22 cellular contexts compared by ENCODE assay signal in the genomic region with DNA sequence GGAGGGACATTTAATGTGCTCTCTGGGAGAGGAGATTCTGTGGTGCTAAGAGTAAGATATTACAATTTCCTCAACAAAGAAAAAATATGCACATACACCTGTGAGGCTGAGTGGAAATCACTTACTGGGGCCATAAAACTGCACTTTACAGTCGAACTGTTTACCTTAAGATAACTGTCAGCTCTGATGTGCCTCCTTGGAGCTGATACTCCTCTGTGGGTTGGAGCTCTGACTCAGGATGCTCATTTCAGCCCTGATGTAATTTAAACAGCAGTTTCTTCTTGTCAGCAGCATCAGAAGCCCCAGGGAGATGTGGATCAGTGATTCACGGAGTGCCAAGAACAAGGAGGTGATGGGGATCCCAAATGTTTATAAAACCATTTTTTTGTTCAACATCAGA.
DNase-seq lines count a peak whose midpoint lies in the region; ATAC-seq and TF ChIP-seq lines count a peak whose summit lies in the region.
"Had no signal": no experiment of that assay in that cellular context is flagged by ENCODE, and none has a peak within 500 bp of the region (broad histone marks: within the 10 kb centered on the region; RNA-seq: fewer than 3 reads in every experiment).

No MANE protein-coding gene starts in this region.

- POLR2A ChIA-PET in activated CD8-positive, alpha-beta T cell treated with anti-CD3 and anti-CD28 coated beads, Interleukin-2, amount 10 ng/mL, durations not matched to agents 7 days and 5 days (lab: Charles Lee): no interaction called here

- H3K4me1 Mint-ChIP-seq in chondrocyte (ENCODE audit: low read depth): peaks cover 24% of the 10 kb centered on the region
- H3K4me1 Mint-ChIP-seq in activated CD8-positive, alpha-beta T cell treated with anti-CD3 and anti-CD28 coated beads, Interleukin-2, amount 10 ng/mL, durations not matched to agents 7 days and 5 days (ENCODE audit: low read depth): no peaks in the 10 kb centered on the region
- H3K4me1 Mint-ChIP-seq: activated CD4-positive, alpha-beta T cell treated with anti-CD3 and anti-CD28 coated beads for 36 hours; B cell had no signal

- peaks cover 11% of the 10 kb centered on the region for H3K36me3 Mint-ChIP-seq in chondrocyte (ENCODE audit: low read depth)
- no peaks in the 10 kb centered on the region for H3K36me3 Mint-ChIP-seq in activated CD8-positive, alpha-beta T cell treated with anti-CD3 and anti-CD28 coated beads, Interleukin-2, amount 10 ng/mL, durations not matched to agents 7 days and 5 days (ENCODE audit: low read depth)
- H3K36me3 Mint-ChIP-seq: brain had no signal

- TF ChIP-seq CTCF in chondrocyte (IDR thresholded peaks at IDR 0.05): no peak

- no peaks in the 10 kb centered on the region for H3K27me3 Mint-ChIP-seq in chondrocyte (ENCODE audit: low read depth)
- H3K27me3 Mint-ChIP-seq in activated CD8-positive, alpha-beta T cell treated with anti-CD3 and anti-CD28 coated beads, Interleukin-2, amount 10 ng/mL, durations not matched to agents 7 days and 5 days (ENCODE audit: low read depth): peaks cover 12% of the 10 kb centered on the region
- H3K27me3 Mint-ChIP-seq: brain had no signal

- H3K9me3 Mint-ChIP-seq in chondrocyte (ENCODE audit: low read depth): peaks cover 8% of the 10 kb centered on the region
- H3K9me3 Mint-ChIP-seq in activated CD8-positive, alpha-beta T cell treated with anti-CD3 and anti-CD28 coated beads, Interleukin-2, amount 10 ng/mL, durations not matched to agents 7 days and 5 days (ENCODE audit: insufficient read depth): no peaks in the 10 kb centered on the region

- ATAC-seq in activated CD8-positive, alpha-beta T cell treated with anti-CD3 and anti-CD28 coated beads, Interleukin-2, amount 10 ng/mL, durations not matched to agents 7 days and 5 days: no peak
- ATAC-seq: activated CD4-positive, alpha-beta T cell treated with anti-CD3 and anti-CD28 coated beads for 36 hours had no signal

- CTCF ChIA-PET in activated CD8-positive, alpha-beta T cell treated with anti-CD3 and anti-CD28 coated beads, Interleukin-2, amount 10 ng/mL, durations not matched to agents 7 days and 5 days (lab: Charles Lee): interaction anchor here (0.9 kb wide), 1 partner anchor 245 kb away, joined by 3 read pairs; no protein-coding TSS in a partner anchor

- no peak overlapping the region for H3K4me3 Mint-ChIP-seq in chondrocyte (ENCODE audit: unreplicated experiment)
- no peak overlapping the region for H3K4me3 Mint-ChIP-seq in activated CD8-positive, alpha-beta T cell treated with anti-CD3 and anti-CD28 coated beads, Interleukin-2, amount 10 ng/mL, durations not matched to agents 7 days and 5 days
- H3K4me3 Mint-ChIP-seq: activated CD4-positive, alpha-beta T cell treated with anti-CD3 and anti-CD28 coated beads for 36 hours; activated T-cell treated with anti-CD3 and anti-CD28 coated beads, Interleukin-2, amount 50 U/mL, for 24 hours; B cell; brain had no signal

- H3K27ac Mint-ChIP-seq in chondrocyte (ENCODE audit: unreplicated experiment): peak overlapping the region; percentile 33
- H3K27ac Mint-ChIP-seq in activated CD8-positive, alpha-beta T cell treated with anti-CD3 and anti-CD28 coated beads, Interleukin-2, amount 10 ng/mL, durations not matched to agents 7 days and 5 days: no peak overlapping the region
- H3K27ac Mint-ChIP-seq: activated CD4-positive, alpha-beta T cell treated with anti-CD3 and anti-CD28 coated beads for 36 hours; activated T-cell treated with anti-CD3 and anti-CD28 coated beads, Interleukin-2, amount 50 U/mL, for 24 hours; B cell had no signal

- DNase-seq in NCI-H1417 (lab: John Stamatoyannopoulos, UW) (peak in 2 of 3 experiments; percentile 20 to 68), NCI-H1417 treated with DMSO at 0.1 percent for 48 hours (lab: John Stamatoyannopoulos, UW) (no peak), chondrocyte (ENCODE audit: low spot score) (no peak), left kidney (ENCODE audit: low read depth, low spot score) (peak; percentile 31), stromal cell of bone marrow (ENCODE audit: low read depth) (peak; percentile 50), HCEC 1CT (no peak), Ammon's horn (ENCODE audit: low spot score) (no peak)
- no peak for DNase-seq in activated CD8-positive, alpha-beta T cell treated with anti-CD3 and anti-CD28 coated beads, Interleukin-2, amount 10 ng/mL, durations not matched to agents 7 days and 5 days
- DNase-seq: activated CD4-positive, alpha-beta T cell treated with anti-CD3 and anti-CD28 coated beads for 36 hours; activated T-cell treated with anti-CD3 and anti-CD28 coated beads, Interleukin-2, amount 50 U/mL, for 24 hours; colonic mucosa; effector memory CD4-positive, alpha-beta T cell; GDM1; KBM-7; NCI-H146; NCI-H524 treated with DMSO at 0.1 percent for 48 hours; stimulated activated CD4-positive, alpha-beta T cell treated with anti-CD3 and anti-CD28 coated beads, Interleukin-12 subunit alpha, Interleukin-12 subunit beta, amount 100 ng/mL, for 4 hours; stimulated activated CD4-positive, alpha-beta T cell treated with anti-CD3 and anti-CD28 coated beads, Interleukin-4, amount 100 ng/mL, for 24 hours; stimulated activated naive CD4-positive, alpha-beta T cell treated with Interleukin-2 at 50 U/mL for 16 hours; thyroid gland had no signal

Comparison
In these comparisons a context has a peak if more than half of its experiments do, and no peak if none do; other contexts are left out.
1. DNase-seq: peak in NCI-H1417 (2 of 3), left kidney (single experiment) and stromal cell of bone marrow (single experiment); none in NCI-H1417 treated with DMSO at 0.1 percent for 48 hours (single experiment), chondrocyte (single experiment), activated CD8-positive, alpha-beta T cell treated with anti-CD3 and anti-CD28 coated beads, Interleukin-2, amount 10 ng/mL, durations not matched to agents 7 days and 5 days (single experiment), HCEC 1CT (single experiment) and Ammon's horn (single experiment).